Comparison of ENCODE assay signal across 38 cellular contexts in the genomic region with DNA sequence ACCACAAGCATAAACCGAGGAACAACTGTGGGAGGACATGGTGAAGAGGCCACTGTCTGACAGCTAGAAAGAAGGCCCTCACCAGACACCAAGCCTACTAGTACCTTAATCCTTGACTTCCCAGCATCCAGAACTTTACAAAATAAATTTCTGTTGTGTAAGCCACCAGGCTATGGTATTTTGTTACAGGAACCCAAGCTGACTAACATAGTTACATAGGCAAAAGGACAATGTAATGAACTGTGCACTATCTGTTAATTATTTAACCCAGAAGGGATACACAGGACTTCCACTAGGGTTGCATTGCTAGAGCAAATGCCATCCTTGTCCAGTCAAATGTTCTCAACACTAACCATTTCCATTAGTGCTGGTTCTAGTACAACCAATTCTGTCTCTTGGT. TPM values are rescaled to one million over a fixed set of nuclear protein-coding genes. Genes with fewer than 3 reads are reported as not detected.
"Had no signal": no experiment of that assay in that cellular context is flagged by ENCODE, and none has a peak within 500 bp of the region (broad histone marks: within the 10 kb centered on the region; RNA-seq: fewer than 3 reads in every experiment).

No MANE protein-coding gene starts in this region.

- H3K27me3 ChIP-seq: adrenal gland, body of pancreas, brain microvascular endothelial cell, breast epithelium had no signal

- H3K9me3 Mint-ChIP-seq: activated CD4-positive, alpha-beta memory T cell treated with anti-CD3 and anti-CD28 coated beads for 36 hours; activated CD4-positive, alpha-beta T cell treated with anti-CD3 and anti-CD28 coated beads, Interleukin-2, amount 10 ng/mL, durations not matched to agents 24 days and 14 days; activated CD8-positive, alpha-beta T cell treated with anti-CD3 and anti-CD28 coated beads for 36 hours; activated naive CD4-positive, alpha-beta T cell treated with anti-CD3 and anti-CD28 coated beads for 36 hours; activated T-cell treated with anti-CD3 and anti-CD28 coated beads, Interleukin-2, amount 50 U/mL, for 4 hours; activated T-helper 1 cell treated with anti-CD3 and anti-CD28 coated beads, Interleukin-12 subunit alpha, Interleukin-12 subunit beta, Interleukin-2, Interleukin-4 antibody, amounts not matched to agents 30 ng/mL and 10 ng/mL and 1 ng/mL, durations not matched to agents 14 hours and 24 hours and 36 hours; T-helper 1 cell treated with Interleukin-12 subunit alpha and Interleukin-12 subunit beta and Interleukin-4 antibody, amounts not matched to agents 30 μg/mL and 1 μg/mL, for 36 hours; T-helper 2 cell treated with Interferon-gamma antibody and Interleukin-4, amounts not matched to agents 5 μg/mL and 100 μg/mL, for 36 hours had no signal

- H3K27ac ChIP-seq: adrenal gland, body of pancreas, brain microvascular endothelial cell, breast epithelium, VCaP had no signal

- H3K4me3 ChIP-seq: adrenal gland, body of pancreas, breast epithelium had no signal

- H3K36me3 ChIP-seq: adrenal gland, brain microvascular endothelial cell, breast epithelium had no signal

- H3K36me3 Mint-ChIP-seq: activated CD4-positive, alpha-beta memory T cell treated with anti-CD3 and anti-CD28 coated beads for 36 hours; activated naive CD8-positive, alpha-beta T cell treated with anti-CD3 and anti-CD28 coated beads for 36 hours had no signal

- H3K27ac Mint-ChIP-seq: activated B cell treated with CpG ODN at 0.5 μM for 24 hours; activated CD4-positive, alpha-beta memory T cell treated with anti-CD3 and anti-CD28 coated beads for 36 hours; activated CD4-positive, alpha-beta T cell treated with anti-CD3 and anti-CD28 coated beads, Interleukin-2, amount 10 ng/mL, durations not matched to agents 24 days and 14 days; activated CD8-positive, alpha-beta T cell treated with anti-CD3 and anti-CD28 coated beads for 36 hours; activated naive CD4-positive, alpha-beta T cell treated with anti-CD3 and anti-CD28 coated beads for 36 hours; activated naive CD4-positive, alpha-beta T cell treated with anti-CD3 and anti-CD28 coated beads, Interleukin-2, amount 50 U/mL, for 72 hours; activated naive CD8-positive, alpha-beta T cell treated with anti-CD3 and anti-CD28 coated beads for 36 hours; activated T-cell treated with anti-CD3 and anti-CD28 coated beads, Interleukin-2, amount 50 U/mL, for 72 hours; activated T-helper 1 cell treated with anti-CD3 and anti-CD28 coated beads, Interleukin-12 subunit alpha, Interleukin-12 subunit beta, Interleukin-2, Interleukin-4 antibody, amounts not matched to agents 30 ng/mL and 10 ng/mL and 1 ng/mL, durations not matched to agents 14 hours and 24 hours and 36 hours; activated T-helper 17 cell treated with anti-CD3 and anti-CD28 coated beads, Interleukin-2, amount 50 U/mL, for 72 hours; T-helper 1 cell treated with Interleukin-12 subunit alpha and Interleukin-12 subunit beta and Interleukin-4 antibody, amounts not matched to agents 30 μg/mL and 1 μg/mL, for 36 hours; T-helper 2 cell treated with Interferon-gamma antibody and Interleukin-4, amounts not matched to agents 5 μg/mL and 100 μg/mL, for 36 hours had no signal

- H3K9me3 ChIP-seq: adrenal gland, body of pancreas, breast epithelium had no signal

- H3K4me3 Mint-ChIP-seq: activated B cell treated with CpG ODN at 0.5 μM for 24 hours; activated CD4-positive, alpha-beta memory T cell treated with anti-CD3 and anti-CD28 coated beads for 36 hours; activated CD4-positive, alpha-beta T cell treated with anti-CD3 and anti-CD28 coated beads, Interleukin-2, amount 10 ng/mL, durations not matched to agents 24 days and 14 days; activated CD8-positive, alpha-beta T cell treated with anti-CD3 and anti-CD28 coated beads for 36 hours; activated naive CD4-positive, alpha-beta T cell treated with anti-CD3 and anti-CD28 coated beads for 36 hours; activated naive CD8-positive, alpha-beta T cell treated with anti-CD3 and anti-CD28 coated beads for 36 hours; activated T-cell treated with anti-CD3 and anti-CD28 coated beads, Interleukin-2, amount 50 U/mL, for 4 hours; activated T-cell treated with anti-CD3 and anti-CD28 coated beads, Interleukin-2, amount 50 U/mL, for 72 hours; activated T-helper 1 cell treated with anti-CD3 and anti-CD28 coated beads, Interleukin-12 subunit alpha, Interleukin-12 subunit beta, Interleukin-2, Interleukin-4 antibody, amounts not matched to agents 30 ng/mL and 10 ng/mL and 1 ng/mL, durations not matched to agents 14 hours and 24 hours and 36 hours; activated T-helper 17 cell treated with anti-CD3 and anti-CD28 coated beads, Interleukin-2, amount 50 U/mL, for 72 hours; T-helper 1 cell treated with Interleukin-12 subunit alpha and Interleukin-12 subunit beta and Interleukin-4 antibody, amounts not matched to agents 30 μg/mL and 1 μg/mL, for 36 hours; T-helper 2 cell treated with Interferon-gamma antibody and Interleukin-4, amounts not matched to agents 5 μg/mL and 100 μg/mL, for 36 hours had no signal

- ATAC-seq: activated CD8-positive, alpha-beta T cell treated with anti-CD3 and anti-CD28 coated beads for 36 hours; activated naive CD4-positive, alpha-beta T cell treated with anti-CD3 and anti-CD28 coated beads, Interleukin-2, amount 50 U/mL, for 72 hours; activated T-cell treated with anti-CD3 and anti-CD28 coated beads, Interleukin-2, amount 50 U/mL, for 4 hours; activated T-cell treated with anti-CD3 and anti-CD28 coated beads, Interleukin-2, amount 50 U/mL, for 72 hours; activated T-helper 17 cell treated with anti-CD3 and anti-CD28 coated beads, Interleukin-2, amount 50 U/mL, for 72 hours; body of pancreas had no signal

- FAIRE-seq: astrocyte, TTC549 had no signal

- H3K4me1 ChIP-seq: adrenal gland, body of pancreas, breast epithelium had no signal

- DNase-seq: activated B cell treated with CpG ODN at 0.5 μM for 24 hours; activated CD4-positive, alpha-beta memory T cell treated with anti-CD3 and anti-CD28 coated beads for 36 hours; activated CD4-positive, alpha-beta T cell treated with anti-CD3 and anti-CD28 coated beads for 4 hours; activated CD4-positive, alpha-beta T cell treated with anti-CD3 and anti-CD28 coated beads, Interleukin-2, amount 10 ng/mL, durations not matched to agents 24 days and 14 days; activated CD4-positive, alpha-beta T cell treated with anti-CD3 and anti-CD28 coated beads, Interleukin-2, amount 50 U/mL, for 1 hour; activated CD4-positive, alpha-beta T cell treated with anti-CD3 and anti-CD28 coated beads, Interleukin-2, amount 50 U/mL, for 4 hours; activated CD4-positive, CD25-positive, alpha-beta regulatory T cell treated with anti-CD3 and anti-CD28 coated beads, Interleukin-2, amount 50 U/mL, for 72 hours; activated CD8-positive, alpha-beta memory T cell treated with anti-CD3 and anti-CD28 coated beads, Interleukin-2, amount 50 U/mL, for 4 hours; activated CD8-positive, alpha-beta T cell treated with anti-CD3 and anti-CD28 coated beads for 36 hours; activated effector memory CD4-positive, alpha-beta T cell treated with anti-CD3 and anti-CD28 coated beads, Interleukin-2, amount 50 U/mL, for 16 hours; activated gamma-delta T cell treated with Interleukin-2 at 50 U/mL for 16 hours; activated naive CD4-positive, alpha-beta T cell; activated naive CD4-positive, alpha-beta T cell treated with anti-CD3 and anti-CD28 coated beads for 36 hours; activated naive CD4-positive, alpha-beta T cell treated with anti-CD3 and anti-CD28 coated beads, Interleukin-2, amount 50 U/mL, for 16 hours; activated naive CD8-positive, alpha-beta T cell treated with anti-CD3 and anti-CD28 coated beads for 36 hours; activated T-cell treated with anti-CD3 and anti-CD28 coated beads for 4 hours; activated T-cell treated with anti-CD3 and anti-CD28 coated beads, Interleukin-2, amount 50 U/mL, for 1 hour; activated T-cell treated with anti-CD3 and anti-CD28 coated beads, Interleukin-2, amount 50 U/mL, for 4 hours; activated T-cell treated with anti-CD3 and anti-CD28 coated beads, Interleukin-2, amount 50 U/mL, for 72 hours; adrenal gland; amniotic stem cell; aorta; body of pancreas; brain microvascular endothelial cell; central memory CD4-positive, alpha-beta T cell; T-helper 1 cell; T-helper 2 cell; T-helper 9 cell had no signal

- H3K4me1 Mint-ChIP-seq: activated B cell treated with CpG ODN at 0.5 μM for 24 hours; activated CD4-positive, alpha-beta T cell treated with anti-CD3 and anti-CD28 coated beads, Interleukin-2, amount 10 ng/mL, durations not matched to agents 24 days and 14 days; activated naive CD8-positive, alpha-beta T cell treated with anti-CD3 and anti-CD28 coated beads for 36 hours; activated T-helper 17 cell treated with anti-CD3 and anti-CD28 coated beads, Interleukin-2, amount 50 U/mL, for 72 hours had no signal

RNA-seq across cellular contexts. Expression of a gene that starts 47.7 kb away (rescaled TPM):
- total RNA-seq: activated B cell treated with CpG ODN at 0.5 μM for 24 hours; activated CD4-positive, alpha-beta memory T cell treated with anti-CD3 and anti-CD28 coated beads for 36 hours; activated CD4-positive, alpha-beta T cell treated with anti-CD3 and anti-CD28 coated beads, Interleukin-2, amount 10 ng/mL, durations not matched to agents 24 days and 14 days; activated CD8-positive, alpha-beta memory T cell treated with anti-CD3 and anti-CD28 coated beads for 36 hours; activated CD8-positive, alpha-beta T cell treated with anti-CD3 and anti-CD28 coated beads for 36 hours; activated naive CD4-positive, alpha-beta T cell treated with anti-CD3 and anti-CD28 coated beads for 36 hours; activated naive CD4-positive, alpha-beta T cell treated with anti-CD3 and anti-CD28 coated beads, Interleukin-2, amount 50 U/mL, for 72 hours; activated naive CD8-positive, alpha-beta T cell treated with anti-CD3 and anti-CD28 coated beads for 36 hours; activated T-cell treated with anti-CD3 and anti-CD28 coated beads, Interleukin-2, amount 50 U/mL, for 72 hours; activated T-helper 1 cell treated with anti-CD3 and anti-CD28 coated beads, Interleukin-12 subunit alpha, Interleukin-12 subunit beta, Interleukin-2, Interleukin-4 antibody, amounts not matched to agents 30 ng/mL and 10 ng/mL and 1 ng/mL, durations not matched to agents 14 hours and 24 hours and 36 hours; activated T-helper 17 cell treated with anti-CD3 and anti-CD28 coated beads, Interleukin-2, amount 50 U/mL, for 72 hours had no signal
